In genomic region chr13:41268764-41269163, GRCh38 we compare ENCODE assay signal across 14 cellular contexts. TPM values are rescaled to one million over a fixed set of nuclear protein-coding genes. Genes with fewer than 3 reads are reported as not detected.
DNase-seq lines count a peak whose midpoint lies in the region; ATAC-seq and TF ChIP-seq lines count a peak whose summit lies in the region.
"Had no signal": no experiment of that assay in that cellular context is flagged by ENCODE, and none has a peak within 500 bp of the region (broad histone marks: within the 10 kb centered on the region; RNA-seq: fewer than 3 reads in every experiment).

No MANE protein-coding gene starts in this region.

- H3K4me3 Mint-ChIP-seq in immature natural killer cell: no peak overlapping the region
- H3K4me3 Mint-ChIP-seq: activated T-helper 17 cell treated with anti-CD3 and anti-CD28 coated beads, Interleukin-2, amount 50 U/mL, for 72 hours had no signal

- ATAC-seq in HG03571 (IDR thresholded peaks at IDR 0.05; ENCODE audit: unreplicated experiment): no peak
- ATAC-seq: activated T-helper 17 cell treated with anti-CD3 and anti-CD28 coated beads, Interleukin-2, amount 50 U/mL, for 72 hours; lower lobe of right lung had no signal

- DNase-seq in NCI-H82 (lab: John Stamatoyannopoulos, UW) (peak; percentile 46), NCI-H82 treated with DMSO at 0.1 percent for 48 hours (lab: John Stamatoyannopoulos, UW; ENCODE audit: unreplicated experiment) (no peak), M059J (ENCODE audit: low read depth) (peak; percentile 51), astrocyte of the spinal cord (ENCODE audit: low read depth, low spot score) (peak; percentile 63), myocyte (ENCODE audit: low read depth) (peak; percentile 28), immature natural killer cell (no peak)
- DNase-seq in effector CD8-positive, alpha-beta T cell (lab: John Stamatoyannopoulos, UW): no peak
- DNase-seq: activated CD4-positive, CD25-positive, alpha-beta regulatory T cell; lower lobe of right lung; NCI-H1048; stimulated activated CD4-positive, alpha-beta T cell treated with anti-CD3 and anti-CD28 coated beads, Interleukin-2, amount 100 ng/mL, for 48 hours; stomach had no signal

- H3K9me3 Mint-ChIP-seq in immature natural killer cell: peaks cover 2 to 7% (median 5%) of the 10 kb centered on the region in 6 donors

- peaks cover 3 to 5% (median 4%) of the 10 kb centered on the region in 3 donors for H3K36me3 Mint-ChIP-seq in immature natural killer cell

- peaks cover 7 to 13% of the 10 kb centered on the region in 2 donors for H3K4me1 Mint-ChIP-seq in immature natural killer cell
- H3K4me1 Mint-ChIP-seq: activated T-helper 17 cell treated with anti-CD3 and anti-CD28 coated beads, Interleukin-2, amount 50 U/mL, for 72 hours had no signal

- H3K4me3 ChIP-seq in astrocyte of the spinal cord (ENCODE audit: low read depth, low read length): no peak overlapping the region
- H3K4me3 ChIP-seq: lower lobe of right lung, stomach had no signal

- no peak overlapping the region for H3K27ac Mint-ChIP-seq in immature natural killer cell
- H3K27ac Mint-ChIP-seq: activated T-helper 17 cell treated with anti-CD3 and anti-CD28 coated beads, Interleukin-2, amount 50 U/mL, for 72 hours had no signal

- peaks cover 3 to 4% (median 3%) of the 10 kb centered on the region in 3 donors for H3K27me3 Mint-ChIP-seq in immature natural killer cell (ENCODE audit: low read depth in 3 of 3)
- H3K27me3 Mint-ChIP-seq: activated T-helper 17 cell treated with anti-CD3 and anti-CD28 coated beads, Interleukin-2, amount 50 U/mL, for 72 hours had no signal

- TF ChIP-seq CTCF in astrocyte of the spinal cord (IDR thresholded peaks at IDR 0.05; ENCODE audit: low read depth, low read length): no peak

- in situ Hi-C loops in astrocyte of the spinal cord (cut with HindIII; ENCODE audit: low sequenced_read_pairs): no loop called here

RNA-seq across cellular contexts. Expression of gene MTRF1, which starts 5.4 kb away (rescaled TPM):
- total RNA-seq in M059J (2014; rRNA removed; shearing (Covaris generic)): 9.6 and 12.2 TPM in 2 replicates
- 8.8 and 10.1 TPM in 2 replicates for total RNA-seq in myocyte
- polyA plus RNA-seq in myocyte (2012): 7.0 TPM
- 1 to 10 TPM; 5.4 to 8.3 (median 7.3) TPM for polyA plus RNA-seq in immature natural killer cell

RNA-seq across cellular contexts. Expression of gene NAA16, which starts 42.3 kb away (rescaled TPM):
- total RNA-seq in M059J (2014; rRNA removed; shearing (Covaris generic)): 4.7 and 7.5 TPM in 2 replicates
- 6.9 and 8.6 TPM in 2 replicates for total RNA-seq in myocyte
- polyA plus RNA-seq in myocyte (2012): 2.3 TPM
- polyA plus RNA-seq in immature natural killer cell: 10 to 100 TPM in 2 of 3 donors, 1 to 10 TPM in 1; 9.0 to 17.1 (median 10.7) TPM

Comparison
In these comparisons a context has a peak if more than half of its experiments do, and no peak if none do; other contexts are left out.
1. DNase-seq: peak in NCI-H82 (single experiment), M059J (single experiment), astrocyte of the spinal cord (single experiment) and myocyte (single experiment); none in NCI-H82 treated with DMSO at 0.1 percent for 48 hours (single experiment), effector CD8-positive, alpha-beta T cell (single experiment) and immature natural killer cell (0 of 3).